25 cellular contexts compared by ENCODE assay signal in genomic region chr19:32252333-32252669, GRCh38.
DNase-seq lines count a peak whose midpoint lies in the region; ATAC-seq and TF ChIP-seq lines count a peak whose summit lies in the region.
"Had no signal": no experiment of that assay in that cellular context is flagged by ENCODE, and none has a peak within 500 bp of the region (broad histone marks: within the 10 kb centered on the region; RNA-seq: fewer than 3 reads in every experiment).

No MANE protein-coding gene starts in this region.

- no peaks in the 10 kb centered on the region for H3K36me3 ChIP-seq in heart right ventricle
- H3K36me3 ChIP-seq in H7 (replicated peaks; ENCODE audit: control insufficient read depth, insufficient read depth, low read length), result no peaks in the 10 kb centered on the region
- H3K36me3 ChIP-seq: BE2C, BLaER1 had no signal

- H3K4me3 ChIP-seq in heart right ventricle (no peak overlapping the region), H7 (ENCODE audit: insufficient read depth, low read depth, low read length) (no peak overlapping the region)
- H3K4me3 ChIP-seq: A549, BLaER1, GM12878 had no signal

- H3K4me3 Mint-ChIP-seq in activated CD4-positive, alpha-beta T cell treated with anti-CD3 and anti-CD28 coated beads, Interleukin-2, amount 10 ng/mL, durations not matched to agents 24 days and 14 days, result no peak overlapping the region
- H3K4me3 Mint-ChIP-seq: CD14-positive monocyte; CD4-positive, alpha-beta memory T cell; CD4-positive, CD25-positive, alpha-beta regulatory T cell; CD8-positive, alpha-beta memory T cell had no signal

- H3K9me3 ChIP-seq in heart right ventricle, result peaks cover 0 to 1% (median 0%) of the 10 kb centered on the region in 11 donors
- H3K9me3 ChIP-seq: BE2C, BLaER1 had no signal

- TF ChIP-seq CTCF in heart right ventricle (IDR thresholded peaks at IDR 0.05), result no peak

- no peaks in the 10 kb centered on the region for H3K36me3 Mint-ChIP-seq in activated CD4-positive, alpha-beta T cell treated with anti-CD3 and anti-CD28 coated beads, Interleukin-2, amount 10 ng/mL, durations not matched to agents 24 days and 14 days (ENCODE audit: low read depth)
- H3K36me3 Mint-ChIP-seq: CD14-positive monocyte; CD4-positive, alpha-beta memory T cell; CD4-positive, CD25-positive, alpha-beta regulatory T cell; CD8-positive, alpha-beta memory T cell had no signal

- no peak overlapping the region for H3K27ac Mint-ChIP-seq in activated CD4-positive, alpha-beta T cell treated with anti-CD3 and anti-CD28 coated beads, Interleukin-2, amount 10 ng/mL, durations not matched to agents 24 days and 14 days
- H3K27ac Mint-ChIP-seq: CD14-positive monocyte; CD4-positive, alpha-beta memory T cell; CD8-positive, alpha-beta memory T cell had no signal

- ATAC-seq in heart right ventricle (no peak), GM19455 (IDR thresholded peaks at IDR 0.05; ENCODE audit: unreplicated experiment) (no peak)
- ATAC-seq: GM12878 had no signal

- no peaks in the 10 kb centered on the region for H3K27me3 Mint-ChIP-seq in activated CD4-positive, alpha-beta T cell treated with anti-CD3 and anti-CD28 coated beads, Interleukin-2, amount 10 ng/mL, durations not matched to agents 24 days and 14 days
- H3K27me3 Mint-ChIP-seq: CD4-positive, CD25-positive, alpha-beta regulatory T cell had no signal

- no peak overlapping the region for H3K27ac ChIP-seq in heart right ventricle
- H3K27ac ChIP-seq: 22Rv1, A549, BLaER1 had no signal

- H3K4me1 Mint-ChIP-seq in activated CD4-positive, alpha-beta T cell treated with anti-CD3 and anti-CD28 coated beads, Interleukin-2, amount 10 ng/mL, durations not matched to agents 24 days and 14 days, result no peaks in the 10 kb centered on the region
- H3K4me1 Mint-ChIP-seq: CD4-positive, alpha-beta memory T cell; CD4-positive, CD25-positive, alpha-beta regulatory T cell; CD8-positive, alpha-beta memory T cell had no signal

- H3K27me3 ChIP-seq in heart right ventricle (peaks cover 0 to 42% (median 20%) of the 10 kb centered on the region in 7 donors), H7 (ENCODE audit: control insufficient read depth, insufficient read depth, low read length) (no peaks in the 10 kb centered on the region)
- H3K27me3 ChIP-seq: BE2C, BLaER1 had no signal

- 75 to 92% methylated on average over 11 of the region's 11 CpGs for WGBS in heart right ventricle, 2 donors

- H3K9me3 Mint-ChIP-seq in activated CD4-positive, alpha-beta T cell treated with anti-CD3 and anti-CD28 coated beads, Interleukin-2, amount 10 ng/mL, durations not matched to agents 24 days and 14 days, result no peaks in the 10 kb centered on the region
- H3K9me3 Mint-ChIP-seq: CD4-positive, CD25-positive, alpha-beta regulatory T cell had no signal

- H3K4me1 ChIP-seq in heart right ventricle, result no peaks in the 10 kb centered on the region
- H3K4me1 ChIP-seq: A549, BE2C, BLaER1 had no signal

- intact Hi-C loops in cardiac septum (cut with DNase I), result no loop called here
- intact Hi-C loops in heart right ventricle (cut with DNase I), result no loop called here
- intact Hi-C loops in activated CD4-positive, alpha-beta T cell treated with anti-CD3 and anti-CD28 coated beads, Interleukin-2, amount 10 ng/mL, durations not matched to agents 24 days and 14 days (cut with micrococcal nuclease), result no loop called here

- DNase-seq in cardiac septum (ENCODE audit: low spot score) (peak; percentile 67), heart right ventricle (no peak), H7 (peak; percentile 22), mesenteric fat pad (ENCODE audit: low spot score) (peak; percentile 83), NCI-H128 (lab: John Stamatoyannopoulos, UW; ENCODE audit: unreplicated experiment) (no peak)
- DNase-seq in activated CD4-positive, alpha-beta T cell treated with anti-CD3 and anti-CD28 coated beads, Interleukin-2, amount 10 ng/mL, durations not matched to agents 24 days and 14 days, result no peak
- DNase-seq: BE2C; C1 segment of cervical spinal cord; CD4-positive, alpha-beta memory T cell; CD4-positive, CD25-positive, alpha-beta regulatory T cell; CD8-positive, alpha-beta memory T cell; COR-L47; DMS 273 treated with DMSO at 0.1 percent for 48 hours; DMS153; DMS53; DMS79; DND-41; EL; GDM1 had no signal

Comparison
In these comparisons a context has a peak if more than half of its experiments do, and no peak if none do; other contexts are left out.
1. DNase-seq: peak in cardiac septum (single experiment), H7 (single experiment) and mesenteric fat pad (single experiment); none in heart right ventricle (0 of 2), NCI-H128 (single experiment) and activated CD4-positive, alpha-beta T cell treated with anti-CD3 and anti-CD28 coated beads, Interleukin-2, amount 10 ng/mL, durations not matched to agents 24 days and 14 days (single experiment).